ENCODE assay signal across 19 cellular contexts in genomic region chr3:101377796-101378195, GRCh38. TPM values are rescaled to one million over a fixed set of nuclear protein-coding genes. Genes with fewer than 3 reads are reported as not detected.
DNase-seq lines count a peak whose midpoint lies in the region; ATAC-seq and TF ChIP-seq lines count a peak whose summit lies in the region.
"Had no signal": no experiment of that assay in that cellular context is flagged by ENCODE, and none has a peak within 500 bp of the region (broad histone marks: within the 10 kb centered on the region; RNA-seq: fewer than 3 reads in every experiment).

No MANE protein-coding gene starts in this region.

- no peaks in the 10 kb centered on the region for H3K36me3 ChIP-seq in thoracic aorta
- no peaks in the 10 kb centered on the region for H3K36me3 ChIP-seq in colonic mucosa
- no peaks in the 10 kb centered on the region; the same call in 1 of the 2 replicates for H3K36me3 ChIP-seq in MG63
- H3K36me3 ChIP-seq: esophagus muscularis mucosa had no signal

- peaks cover 59% of the 10 kb centered on the region for H3K4me1 Mint-ChIP-seq in activated CD8-positive, alpha-beta T cell treated with anti-CD3 and anti-CD28 coated beads for 36 hours (ENCODE audit: low read depth)
- peaks cover 29% of the 10 kb centered on the region for H3K4me1 Mint-ChIP-seq in activated CD8-positive, alpha-beta T cell treated with anti-CD3 and anti-CD28 coated beads, Interleukin-2, amount 10 ng/mL, durations not matched to agents 7 days and 5 days (ENCODE audit: low read depth)

- DNase-seq in activated CD8-positive, alpha-beta T cell treated with anti-CD3 and anti-CD28 coated beads for 36 hours = no peak
- no peak for DNase-seq in activated CD8-positive, alpha-beta T cell treated with anti-CD3 and anti-CD28 coated beads, Interleukin-2, amount 10 ng/mL, durations not matched to agents 7 days and 5 days
- DNase-seq in cardiac fibroblast (ENCODE audit: low read depth in 2 of 2) (peak; percentile 22 to 31), kidney tubule cell (ENCODE audit: low spot score) (peak; percentile 1), thoracic aorta (ENCODE audit: low spot score) (no peak), colonic mucosa (no peak), MG63 (no peak), erythroblast (lab: John Stamatoyannopoulos, UW) (no peak)
- DNase-seq: activated CD4-positive, alpha-beta T cell treated with anti-CD3 and anti-CD28 coated beads for 36 hours; DND-41; kidney glomerular epithelial cell; NCI-H1436; NCI-H226; psoas muscle; SIG-M5 had no signal

- peaks cover 3% of the 10 kb centered on the region for H3K9me3 ChIP-seq in thoracic aorta
- H3K9me3 ChIP-seq in colonic mucosa = no peaks in the 10 kb centered on the region
- H3K9me3 ChIP-seq in MG63 = peaks cover 18% of the 10 kb centered on the region

- CTCF ChIA-PET in activated CD8-positive, alpha-beta T cell treated with anti-CD3 and anti-CD28 coated beads for 36 hours (lab: Charles Lee) = no interaction called here
- CTCF ChIA-PET in activated CD8-positive, alpha-beta T cell treated with anti-CD3 and anti-CD28 coated beads, Interleukin-2, amount 10 ng/mL, durations not matched to agents 7 days and 5 days (lab: Charles Lee) = no interaction called here

- H3K4me3 ChIP-seq in cardiac fibroblast (replicated peaks in 1 of 2; ENCODE audit: low read depth in 2 of 2, low read length in 2 of 2) = no peak overlapping the region
- H3K4me3 ChIP-seq in thoracic aorta = peak overlapping the region; percentile 41
- no peak overlapping the region for H3K4me3 ChIP-seq in colonic mucosa
- no peak overlapping the region for H3K4me3 ChIP-seq in MG63
- H3K4me3 ChIP-seq: esophagus muscularis mucosa, psoas muscle had no signal

- H3K27me3 ChIP-seq in thoracic aorta (replicated peaks; ENCODE audit: insufficient read depth) (no peaks in the 10 kb centered on the region), colonic mucosa (no peaks in the 10 kb centered on the region), MG63 (no peaks in the 10 kb centered on the region)
- H3K27me3 ChIP-seq: esophagus muscularis mucosa had no signal

- POLR2A ChIA-PET in activated CD8-positive, alpha-beta T cell treated with anti-CD3 and anti-CD28 coated beads for 36 hours (lab: Charles Lee) = no interaction called here
- POLR2A ChIA-PET in activated CD8-positive, alpha-beta T cell treated with anti-CD3 and anti-CD28 coated beads, Interleukin-2, amount 10 ng/mL, durations not matched to agents 7 days and 5 days (lab: Charles Lee) = no interaction called here

- H3K27ac Mint-ChIP-seq in activated CD8-positive, alpha-beta T cell treated with anti-CD3 and anti-CD28 coated beads for 36 hours = peak overlapping the region; percentile 1
- H3K27ac Mint-ChIP-seq in activated CD8-positive, alpha-beta T cell treated with anti-CD3 and anti-CD28 coated beads, Interleukin-2, amount 10 ng/mL, durations not matched to agents 7 days and 5 days = no peak overlapping the region
- H3K27ac Mint-ChIP-seq: activated CD4-positive, alpha-beta T cell treated with anti-CD3 and anti-CD28 coated beads for 36 hours; dendritic cell treated with granulocyte-macrophage colony-stimulating factor and Interleukin-4, amounts not matched to agents 40 ng/mL and 50 ng/mL, for 4 days had no signal

- H3K9ac ChIP-seq in colonic mucosa (ENCODE audit: low read depth in 2 of 2, low read length in 2 of 2) = no peak overlapping the region

- H3K9me3 Mint-ChIP-seq in activated CD8-positive, alpha-beta T cell treated with anti-CD3 and anti-CD28 coated beads for 36 hours = peaks cover 5% of the 10 kb centered on the region
- no peaks in the 10 kb centered on the region for H3K9me3 Mint-ChIP-seq in activated CD8-positive, alpha-beta T cell treated with anti-CD3 and anti-CD28 coated beads, Interleukin-2, amount 10 ng/mL, durations not matched to agents 7 days and 5 days (ENCODE audit: insufficient read depth)

- peak overlapping the region; percentile 78 to 83 for H3K27ac ChIP-seq in thoracic aorta
- H3K27ac ChIP-seq in colonic mucosa = no peak overlapping the region
- H3K27ac ChIP-seq: 22Rv1, esophagus muscularis mucosa, psoas muscle had no signal

- no peaks in the 10 kb centered on the region for H3K27me3 Mint-ChIP-seq in activated CD8-positive, alpha-beta T cell treated with anti-CD3 and anti-CD28 coated beads for 36 hours
- no peaks in the 10 kb centered on the region for H3K27me3 Mint-ChIP-seq in activated CD8-positive, alpha-beta T cell treated with anti-CD3 and anti-CD28 coated beads, Interleukin-2, amount 10 ng/mL, durations not matched to agents 7 days and 5 days (ENCODE audit: low read depth)
- H3K27me3 Mint-ChIP-seq: activated CD4-positive, alpha-beta T cell treated with anti-CD3 and anti-CD28 coated beads for 36 hours; dendritic cell treated with granulocyte-macrophage colony-stimulating factor and Interleukin-4, amounts not matched to agents 40 ng/mL and 50 ng/mL, for 4 days had no signal

- ATAC-seq in activated CD8-positive, alpha-beta T cell treated with anti-CD3 and anti-CD28 coated beads for 36 hours = no peak
- no peak for ATAC-seq in activated CD8-positive, alpha-beta T cell treated with anti-CD3 and anti-CD28 coated beads, Interleukin-2, amount 10 ng/mL, durations not matched to agents 7 days and 5 days
- no peak for ATAC-seq in thoracic aorta (ENCODE audit: insufficient number of reproducible peaks, low FRiP score, low read depth)
- ATAC-seq: activated CD4-positive, alpha-beta T cell treated with anti-CD3 and anti-CD28 coated beads for 36 hours had no signal

- no peak overlapping the region for H3K4me3 Mint-ChIP-seq in activated CD8-positive, alpha-beta T cell treated with anti-CD3 and anti-CD28 coated beads for 36 hours
- no peak overlapping the region for H3K4me3 Mint-ChIP-seq in activated CD8-positive, alpha-beta T cell treated with anti-CD3 and anti-CD28 coated beads, Interleukin-2, amount 10 ng/mL, durations not matched to agents 7 days and 5 days
- H3K4me3 Mint-ChIP-seq: activated CD4-positive, alpha-beta T cell treated with anti-CD3 and anti-CD28 coated beads for 36 hours; CD14-positive monocyte; dendritic cell treated with granulocyte-macrophage colony-stimulating factor and Interleukin-4, amounts not matched to agents 40 ng/mL and 50 ng/mL, for 4 days had no signal

- intact Hi-C loops in activated CD8-positive, alpha-beta T cell treated with anti-CD3 and anti-CD28 coated beads for 36 hours (cut with micrococcal nuclease) = no loop called here
- intact Hi-C loops in colonic mucosa (cut with DNase I) = loop anchor here (10.0 kb wide), 1 partner anchor 63 kb away; no protein-coding TSS in a partner anchor

- H3K36me3 Mint-ChIP-seq in activated CD8-positive, alpha-beta T cell treated with anti-CD3 and anti-CD28 coated beads for 36 hours (ENCODE audit: low read depth) = peaks cover 3% of the 10 kb centered on the region
- peaks cover 17% of the 10 kb centered on the region for H3K36me3 Mint-ChIP-seq in activated CD8-positive, alpha-beta T cell treated with anti-CD3 and anti-CD28 coated beads, Interleukin-2, amount 10 ng/mL, durations not matched to agents 7 days and 5 days (ENCODE audit: low read depth)

- H3K4me1 ChIP-seq in thoracic aorta (ENCODE audit: control insufficient read depth in 1 of 2, low read depth in 2 of 2) (peaks cover 21 to 39% of the 10 kb centered on the region in 2 donors), colonic mucosa (no peaks in the 10 kb centered on the region)

- no peak for TF ChIP-seq POLR2A in erythroblast (IDR thresholded peaks at IDR 0.05; ENCODE audit: low read length)

- TF ChIP-seq CTCF in activated CD8-positive, alpha-beta T cell treated with anti-CD3 and anti-CD28 coated beads for 36 hours (IDR thresholded peaks at IDR 0.05) = no peak
- TF ChIP-seq CTCF in cardiac fibroblast (IDR thresholded peaks at IDR 0.05; ENCODE audit: low read depth, low read length) (no peak), thoracic aorta (IDR thresholded peaks at IDR 0.05) (no peak), colonic mucosa (IDR thresholded peaks at IDR 0.05) (no peak)

RNA-seq across cellular contexts. Expression of gene IMPG2, which starts 57.4 kb away (rescaled TPM):
- total RNA-seq in activated CD8-positive, alpha-beta T cell treated with anti-CD3 and anti-CD28 coated beads for 36 hours = under 1 TPM; 0.13 to 0.14 TPM
- total RNA-seq in activated CD8-positive, alpha-beta T cell treated with anti-CD3 and anti-CD28 coated beads, Interleukin-2, amount 10 ng/mL, durations not matched to agents 7 days and 5 days = under 1 TPM; 0.29 TPM
- under 1 TPM; 0.21 to 0.81 TPM for total RNA-seq in thoracic aorta
- total RNA-seq in colonic mucosa = under 1 TPM in 1 of 2 donors, not detected in 1; 0.08 TPM
- under 0.01 and 0.89 TPM in 2 replicates for total RNA-seq in MG63 (2014; rRNA removed; shearing (Covaris generic); ENCODE audit: low replicate concordance)

Comparison
In these comparisons a context has a peak if more than half of its experiments do, and no peak if none do; other contexts are left out.
1. DNase-seq: peak in cardiac fibroblast (2 of 2) and kidney tubule cell (single experiment); none in activated CD8-positive, alpha-beta T cell treated with anti-CD3 and anti-CD28 coated beads for 36 hours (single experiment), activated CD8-positive, alpha-beta T cell treated with anti-CD3 and anti-CD28 coated beads, Interleukin-2, amount 10 ng/mL, durations not matched to agents 7 days and 5 days (single experiment), thoracic aorta (single experiment), colonic mucosa (single experiment), MG63 (single experiment) and erythroblast (0 of 2).